ENCODE assay signal across 1 cellular context in genomic region chr16:69522732-69523404, GRCh38.
TF ChIP-seq lines count a peak whose summit lies in the region.

No MANE protein-coding gene starts in this region.

TF ChIP-seq in GM12878, 131 proteins besides CTCF, POLR2A, EP300 and RAD21 (continued from another document):
- TF ChIP-seq ATF3 (IDR thresholded peaks at IDR 0.05; ENCODE audit: borderline replicate concordance, extremely low read depth, low read depth, low read length) (0 out of 2 replicates have a peak, but pooled peaks have one; percentile 9), CUX1 (IDR thresholded peaks at IDR 0.05; ENCODE audit: insufficient replicate concordance, low read depth, low read length) (no peak), USF1 (IDR thresholded peaks at IDR 0.05; ENCODE audit: borderline replicate concordance, extremely low read length, insufficient read depth, low read depth, low read length) (peak; percentile 31), MAX (IDR thresholded peaks at IDR 0.05; ENCODE audit: low read depth, low read length) (no peak), CEBPB (IDR thresholded peaks at IDR 0.05; ENCODE audit: borderline replicate concordance in 1 of 2, low read depth in 2 of 2, low read length in 2 of 2) (no peak), RAD51 (IDR thresholded peaks at IDR 0.05) (peak; percentile 77; the same call in 1 of the 2 replicates), HSF1 (IDR thresholded peaks at IDR 0.05; ENCODE audit: low read depth, low read length) (no peak), E2F8 (IDR thresholded peaks at IDR 0.05; ENCODE audit: low read depth, partially characterized antibody) (no peak), TCF7 (IDR thresholded peaks at IDR 0.05; ENCODE audit: borderline replicate concordance) (no peak), BCL3 (IDR thresholded peaks at IDR 0.05; ENCODE audit: borderline replicate concordance, insufficient read depth, low read depth, low read length, poor library complexity, severe bottlenecking) (no peak), E2F4 (IDR thresholded peaks at IDR 0.05; ENCODE audit: low read depth, low read length) (no peak), YY1 (IDR thresholded peaks at IDR 0.05; ENCODE audit: low read depth, low read length) (peak; percentile 72), ATF2 (IDR thresholded peaks at IDR 0.05; ENCODE audit: low read length) (no peak), CBX3 (IDR thresholded peaks at IDR 0.05; ENCODE audit: borderline replicate concordance, low read depth) (no peak), BMI1 (IDR thresholded peaks at IDR 0.05; ENCODE audit: borderline replicate concordance) (no peak), SREBF1 (IDR thresholded peaks at IDR 0.05; ENCODE audit: low read length) (no peak), TBL1XR1 (IDR thresholded peaks at IDR 0.05; ENCODE audit: low read depth, low read length) (no peak)
